In genomic region chr10:5381187-5381586, GRCh38 we compare ENCODE assay signal across 26 cellular contexts. TPM values are rescaled to one million over a fixed set of nuclear protein-coding genes. Genes with fewer than 3 reads are reported as not detected.
DNase-seq lines count a peak whose midpoint lies in the region; ATAC-seq, FAIRE-seq and TF ChIP-seq lines count a peak whose summit lies in the region.
"Had no signal": no experiment of that assay in that cellular context is flagged by ENCODE, and none has a peak within 500 bp of the region (broad histone marks: within the 10 kb centered on the region; RNA-seq: fewer than 3 reads in every experiment).

No MANE protein-coding gene starts in this region.

- no peaks in the 10 kb centered on the region for H3K9me3 ChIP-seq in HepG2 (ENCODE audit: low read length)
- H3K9me3 ChIP-seq in right lobe of liver, result no peaks in the 10 kb centered on the region
- no peaks in the 10 kb centered on the region for H3K9me3 ChIP-seq in GM12878 (replicated peaks; ENCODE audit: control insufficient read depth, insufficient read depth, low read length)
- H3K9me3 ChIP-seq in keratinocyte (ENCODE audit: control insufficient read depth, low read depth, low read length), result no peaks in the 10 kb centered on the region
- H3K9me3 ChIP-seq: MG63, Peyer's patch had no signal

- H4K20me1 ChIP-seq in HepG2 (ENCODE audit: insufficient read depth, low read length), result no peaks in the 10 kb centered on the region
- no peaks in the 10 kb centered on the region for H4K20me1 ChIP-seq in GM12878 (ENCODE audit: control insufficient read depth, insufficient read depth)
- H4K20me1 ChIP-seq in keratinocyte (ENCODE audit: control insufficient read depth, extremely low read depth, insufficient read depth, low read length), result no peaks in the 10 kb centered on the region
- H4K20me1 ChIP-seq: BLaER1 treated with 17β-estradiol and CSF1 and Interleukin-3, amounts not matched to agents 10 nM and 100 nM had no signal

- intact Hi-C loops in HepG2 (cut with micrococcal nuclease; ENCODE audit: unreplicated experiment), result loop anchor here (5.0 kb wide), 1 partner anchor 534 kb away; no protein-coding TSS in a partner anchor
- intact Hi-C loops in right lobe of liver (cut with DNase I), result no loop called here
- intact Hi-C loops in GM12878 (cut with micrococcal nuclease; ENCODE audit: unreplicated experiment), result no loop called here

- H3K79me2 ChIP-seq in HepG2 (ENCODE audit: insufficient read depth, low read length), result no peaks in the 10 kb centered on the region
- no peaks in the 10 kb centered on the region for H3K79me2 ChIP-seq in GM12878 (ENCODE audit: control insufficient read depth, insufficient read depth, low read length)
- H3K79me2 ChIP-seq in keratinocyte (ENCODE audit: control insufficient read depth, insufficient read depth, low read length), result no peaks in the 10 kb centered on the region

- H3K4me3 ChIP-seq in HepG2 (replicated peaks in 1 of 3; ENCODE audit: insufficient read depth in 1 of 3, low read depth in 2 of 3, low read length in 3 of 3) (no peak overlapping the region), right lobe of liver (no peak overlapping the region), GM12878 (no peak overlapping the region), keratinocyte (ENCODE audit: control insufficient read depth in 2 of 3, extremely low read depth in 1 of 3, insufficient read depth in 2 of 3, low read depth in 1 of 3, low read length in 3 of 3) (no peak overlapping the region)
- H3K4me3 ChIP-seq: BLaER1 treated with 17β-estradiol and CSF1 and Interleukin-3, amounts not matched to agents 10 nM and 100 nM; GM23338; MG63; Peyer's patch had no signal

- TF ChIP-seq CTCF in HepG2 (CRISPR knock-in tag; IDR thresholded peaks at IDR 0.05) (no peak), right lobe of liver (IDR thresholded peaks at IDR 0.05) (no peak), GM12878 (IDR thresholded peaks at IDR 0.05 in 2 of 3, conservative IDR thresholded peaks at IDR 0.05 in 1 of 3; ENCODE audit: control insufficient read depth in 2 of 3, extremely low read depth in 1 of 3, insufficient read depth in 1 of 3, low read depth in 3 of 3, low read length in 3 of 3) (no peak), keratinocyte (optimal IDR thresholded peaks at IDR 0.05 in 1 of 3, IDR thresholded peaks at IDR 0.05 in 1 of 3, conservative IDR thresholded peaks at IDR 0.05 in 1 of 3; ENCODE audit: extremely low read depth in 1 of 3, insufficient read depth in 2 of 3, low read length in 3 of 3) (no peak)

- SMC1A ChIA-PET in GM12878 (lab: Charles Lee; ENCODE audit: uncharacterized antibody, unreplicated experiment), result no interaction called here

- ATAC-seq in HepG2 (no peak), right lobe of liver (no peak), GM12878 (no peak), HG03139 (IDR thresholded peaks at IDR 0.05; ENCODE audit: unreplicated experiment) (no peak), HG02678 (IDR thresholded peaks at IDR 0.05; ENCODE audit: unreplicated experiment) (no peak)
- ATAC-seq: CD8-positive, alpha-beta T cell; GM23338; SK-N-SH treated with all-trans-retinoic acid at 6 μM for 48 hours had no signal

- no peak overlapping the region for H3K4me2 ChIP-seq in HepG2 (ENCODE audit: low read depth, low read length)
- H3K4me2 ChIP-seq in GM12878 (ENCODE audit: control insufficient read depth, insufficient read depth), result no peak overlapping the region
- no peak overlapping the region for H3K4me2 ChIP-seq in keratinocyte (ENCODE audit: control insufficient read depth, extremely low read depth, insufficient read depth, low read depth, low read length)
- H3K4me2 ChIP-seq: BLaER1 treated with 17β-estradiol and CSF1 and Interleukin-3, amounts not matched to agents 10 nM and 100 nM; GM23338 had no signal

- WGBS in HepG2 (ENCODE audit: low lambda C conversion rate), result 56% methylated on average over 2 of the region's 2 CpGs
- WGBS in right lobe of liver (ENCODE audit: insufficient coverage, low coverage, low lambda C conversion rate, missing lambda C conversion rate), result 64% methylated on average over 2 of the region's 2 CpGs
- WGBS in GM12878 (ENCODE audit: insufficient coverage, insufficient replicate concordance, low lambda C conversion rate, missing lambda C conversion rate), result 60% methylated on average over 1 of the region's 2 CpGs

- H3K9ac ChIP-seq in HepG2 (ENCODE audit: insufficient read depth, low read depth, low read length), result no peak overlapping the region
- H3K9ac ChIP-seq in GM12878 (ENCODE audit: control insufficient read depth, insufficient read depth, low read length), result no peak overlapping the region
- H3K9ac ChIP-seq in keratinocyte (ENCODE audit: control insufficient read depth, extremely low read depth, insufficient read depth, low read length), result no peak overlapping the region
- H3K9ac ChIP-seq: BLaER1 treated with 17β-estradiol and CSF1 and Interleukin-3, amounts not matched to agents 10 nM and 100 nM had no signal

- in situ Hi-C loops in HepG2 (cut with HindIII; ENCODE audit: extremely low pct_ligation_motif_present, low pct_unique_long_range_greater_than_20kb) (loop anchor here (10.0 to 25.0 kb wide), 2 partner anchors 396 to 544 kb away; partner anchors contain the start of gene AKR1E2), GM12878 (cut with MboI) (no loop called here)

- no peak for TF ChIP-seq RAD21 in HepG2 (CRISPR knock-in tag; IDR thresholded peaks at IDR 0.05)
- TF ChIP-seq RAD21 in GM12878 (IDR thresholded peaks at IDR 0.05; ENCODE audit: insufficient read depth, low read depth, low read length), result no peak

- TF ChIP-seq POLR2A in HepG2 (IDR thresholded peaks at IDR 0.05; ENCODE audit: insufficient read depth in 1 of 2, low read depth in 2 of 2, low read length in 2 of 2) (no peak), right lobe of liver (IDR thresholded peaks at IDR 0.05) (no peak), GM12878 (IDR thresholded peaks at IDR 0.05; ENCODE audit: low read depth, low read length) (no peak)

- H3K27ac ChIP-seq in HepG2 (ENCODE audit: extremely low read length, insufficient read depth, low read length) (no peak overlapping the region), right lobe of liver (no peak overlapping the region), GM12878 (ENCODE audit: control insufficient read depth, insufficient read depth) (no peak overlapping the region), keratinocyte (ENCODE audit: control insufficient read depth, insufficient read depth, low read length) (no peak overlapping the region)
- H3K27ac ChIP-seq: 22Rv1; BLaER1 treated with 17β-estradiol and CSF1 and Interleukin-3, amounts not matched to agents 10 nM and 100 nM; Peyer's patch had no signal

- dilution Hi-C loops in keratinocyte (cut with MboI; ENCODE audit: extremely low pct_ligation_motif_present, low sequenced_read_pairs), result no loop called here

- CTCF ChIA-PET in HepG2 (lab: Yijun Ruan, JAX; ENCODE audit: low intra/inter-chr PET ratio, low total read pairs), result no interaction called here
- CTCF ChIA-PET in GM12878 (lab: Yijun Ruan, JAX), result no interaction called here

- no peak for DNase-seq in HepG2 (ENCODE audit: low spot score)
- no peak for DNase-seq in right lobe of liver
- DNase-seq in GM12878 (ENCODE audit: low read depth, low spot score), result no peak
- DNase-seq in keratinocyte (ENCODE audit: low read depth, low spot score), result no peak
- no peak for DNase-seq in epidermal melanocyte (ENCODE audit: insufficient read length, low spot score)
- no peak for DNase-seq in CD1c-positive myeloid dendritic cell (ENCODE audit: extremely low spot score)
- DNase-seq: ACHN; CD8-positive, alpha-beta T cell; HCEC 1CT; MG63; NCI-H1048; NCI-H146; NCI-H2029; NCI-H345; NCI-H524; NCI-H82; Peyer's patch had no signal

- H3K36me3 ChIP-seq in HepG2 (replicated peaks in 1 of 2; ENCODE audit: control insufficient read depth in 1 of 2, insufficient read depth in 2 of 2, low read length in 2 of 2) (no peaks in the 10 kb centered on the region), right lobe of liver (no peaks in the 10 kb centered on the region), GM12878 (ENCODE audit: control insufficient read depth in 2 of 2, insufficient read depth in 2 of 2, low read length in 1 of 2) (no peaks in the 10 kb centered on the region), keratinocyte (ENCODE audit: control insufficient read depth in 2 of 2, extremely low read depth in 1 of 2, insufficient read depth in 2 of 2, low read length in 2 of 2) (no peaks in the 10 kb centered on the region)
- H3K36me3 ChIP-seq: BLaER1 treated with 17β-estradiol and CSF1 and Interleukin-3, amounts not matched to agents 10 nM and 100 nM; MG63; Peyer's patch had no signal

- H3K4me1 ChIP-seq in HepG2 (ENCODE audit: insufficient read depth, low read length), result 0 out of 2 replicates have a peak, but pooled peaks cover 6% of the 10 kb centered on the region
- no peaks in the 10 kb centered on the region for H3K4me1 ChIP-seq in right lobe of liver
- H3K4me1 ChIP-seq in GM12878 (ENCODE audit: control insufficient read depth, insufficient read depth, low read length), result no peaks in the 10 kb centered on the region
- no peaks in the 10 kb centered on the region for H3K4me1 ChIP-seq in keratinocyte (ENCODE audit: control insufficient read depth, extremely low read depth, insufficient read depth, low read length)
- H3K4me1 ChIP-seq: Peyer's patch had no signal

- TF ChIP-seq EP300 in HepG2 (IDR thresholded peaks at IDR 0.05; ENCODE audit: low read depth in 2 of 2, low read length in 2 of 2), result no peak
- no peak for TF ChIP-seq EP300 in HepG2 (CRISPR knock-in tag; IDR thresholded peaks at IDR 0.05; ENCODE audit: borderline replicate concordance)
- no peak for TF ChIP-seq EP300 in GM12878 (IDR thresholded peaks at IDR 0.05; ENCODE audit: borderline replicate concordance in 1 of 2, control insufficient read depth in 1 of 2, low read depth in 2 of 2, low read length in 2 of 2)

- no peaks in the 10 kb centered on the region for H3K9me1 ChIP-seq in keratinocyte (ENCODE audit: control insufficient read depth, extremely low read depth, insufficient read depth, low read length)

- POLR2A ChIA-PET in HepG2 (lab: Yijun Ruan, JAX), result no interaction called here
- POLR2A ChIA-PET in GM12878 (lab: Charles Lee), result no interaction called here

- H2AFZ ChIP-seq in HepG2 (ENCODE audit: low read length) (no peak overlapping the region), GM12878 (ENCODE audit: control insufficient read depth, low read depth, low read length) (no peak overlapping the region), keratinocyte (ENCODE audit: control insufficient read depth, low read length) (no peak overlapping the region)
- H2AFZ ChIP-seq: GM23338 had no signal

- RAD21 ChIA-PET in GM12878 (lab: Charles Lee; ENCODE audit: unreplicated experiment), result no interaction called here

- FAIRE-seq in HepG2 (lab: Jason Lieb, UNC) (peak; percentile 89), GM12878 (lab: Jason Lieb, UNC) (peak; percentile 92), keratinocyte (lab: Jason Lieb, UNC) (peak; percentile 81)

- H3K27me3 ChIP-seq in HepG2 (ENCODE audit: control insufficient read depth in 1 of 2, insufficient read depth in 2 of 2, low read length in 2 of 2), result no peaks in the 10 kb centered on the region
- no peaks in the 10 kb centered on the region for H3K27me3 ChIP-seq in right lobe of liver
- no peaks in the 10 kb centered on the region; a peak in 1 of 4 replicates for H3K27me3 ChIP-seq in GM12878 (replicated peaks in 1 of 2; ENCODE audit: control insufficient read depth in 2 of 2, insufficient read depth in 2 of 2, low read length in 1 of 2)
- H3K27me3 ChIP-seq in keratinocyte (ENCODE audit: control insufficient read depth, extremely low read depth, insufficient read depth, low read length), result peaks cover 3% of the 10 kb centered on the region
- H3K27me3 ChIP-seq: BLaER1 treated with 17β-estradiol and CSF1 and Interleukin-3, amounts not matched to agents 10 nM and 100 nM; MG63; Peyer's patch had no signal

- BruUV-seq in HepG2 (replicated peaks; lab: Mats Ljungman, UMichigan), result no TSS peak
- BruUV-seq in GM12878 (replicated peaks; lab: Mats Ljungman, UMichigan), result no TSS peak

RNA-seq across cellular contexts. Expression of gene UCN3, which starts 16.4 kb away (rescaled TPM):
- total RNA-seq in HepG2 (2016; rRNA removed; fragmentation: Illumina TruSeq; extraction: Trizol) (not detected in 2 replicates), right lobe of liver (not detected), GM12878 (2014; rRNA removed) (not detected in 2 replicates), GM12878 (2014; rRNA removed; fragmentation: Illumina TruSeq; extraction: Trizol) (not detected in 2 replicates), GM12878 (2021) (not detected in 2 replicates)
- not detected in 2 replicates for total RNA-seq in HepG2 (2016; cell fraction: cytosol; rRNA removed; fragmentation: Illumina TruSeq; extraction: Trizol; ENCODE audit: low read depth)
- total RNA-seq in HepG2 (2016; cell fraction: insoluble cytoplasmic fraction; rRNA removed; fragmentation: Illumina TruSeq; extraction: Trizol), result not detected in 2 replicates
- not detected in 2 replicates for total RNA-seq in HepG2 (2016; cell fraction: membrane; rRNA removed; fragmentation: Illumina TruSeq; extraction: Trizol)
- total RNA-seq in HepG2 (2016; cell fraction: nucleus; rRNA removed; fragmentation: Illumina TruSeq; extraction: Trizol), result not detected in 2 replicates
- polyA plus RNA-seq in HepG2 (2011; rRNA removed) (not detected in 2 replicates), GM12878 (2011; rRNA removed) (not detected in 2 replicates), GM12878 (2014; fragmentation: Illumina TruSeq; extraction: Trizol) (not detected in 2 replicates), GM12878 (2014; fragmentation: Nextera tagmentation; extraction: Ambion mirVana) (not detected), GM12878 (2014; rRNA removed) (not detected in 2 replicates), GM12878 (2016; fragmentation: Nextera tagmentation; extraction: Ambion mirVana) (not detected), keratinocyte (not detected in 3 replicates)
- 0.04 TPM in 1 of 2 replicates, not detected in the other for polyA plus RNA-seq in HepG2 (2011; cell fraction: cytosol; rRNA removed)
- not detected in 2 replicates for polyA plus RNA-seq in HepG2 (2011; cell fraction: nucleus; rRNA removed)
- 0.15 TPM in 1 of 2 replicates, not detected in the other for polyA plus RNA-seq in HepG2 (2012)
- not detected in 2 replicates for polyA plus RNA-seq in HepG2 (2016; cell fraction: cytosol; fragmentation: Illumina TruSeq; extraction: Trizol; ENCODE audit: low read depth)
- not detected in 2 replicates for polyA plus RNA-seq in HepG2 (2016; cell fraction: insoluble cytoplasmic fraction; fragmentation: Illumina TruSeq; extraction: Trizol; ENCODE audit: low read depth)
- polyA plus RNA-seq in HepG2 (2016; cell fraction: membrane; fragmentation: Illumina TruSeq; extraction: Trizol; ENCODE audit: low read depth), result not detected in 2 replicates
- polyA plus RNA-seq in HepG2 (2016; cell fraction: nucleus; fragmentation: Illumina TruSeq; extraction: Trizol; ENCODE audit: insufficient read depth, low read depth), result not detected in 2 replicates
- not detected in 2 replicates for polyA minus RNA-seq in HepG2 (2011; rRNA and poly(A)+ RNA removed; ENCODE audit: low replicate concordance)
- polyA minus RNA-seq in HepG2 (2011; cell fraction: cytosol; rRNA and poly(A)+ RNA removed), result not detected in 2 replicates
- not detected in 2 replicates for polyA minus RNA-seq in HepG2 (2011; cell fraction: nucleus; rRNA and poly(A)+ RNA removed)
- not detected in 2 replicates for total RNA-seq in GM12878 (2013; cell fraction: nucleolus; rRNA removed)
- not detected for polyA plus RNA-seq in GM12878 (2011; ENCODE audit: low read depth)
- not detected in 2 replicates for polyA plus RNA-seq in GM12878 (2011; cell fraction: cytosol; rRNA removed)
- not detected in 2 replicates for polyA plus RNA-seq in GM12878 (2011; cell fraction: nucleus; rRNA removed)
- not detected in 2 replicates for polyA plus RNA-seq in GM12878 (2012)
- polyA minus RNA-seq in GM12878 (2011; rRNA and poly(A)+ RNA removed), result not detected in 2 replicates
- not detected in 2 replicates for polyA minus RNA-seq in GM12878 (2011; cell fraction: cytosol; rRNA and poly(A)+ RNA removed)
- polyA minus RNA-seq in GM12878 (2011; cell fraction: nucleus; rRNA and poly(A)+ RNA removed), result not detected in 2 replicates
- not detected for polyA plus RNA-seq in keratinocyte (2011; ENCODE audit: low read depth)
- not detected in 2 replicates for polyA plus RNA-seq in keratinocyte (2011; cell fraction: cytosol; rRNA removed)
- not detected in 2 replicates for polyA plus RNA-seq in keratinocyte (2011; cell fraction: nucleus; rRNA removed)
- polyA plus RNA-seq in keratinocyte (2012; ENCODE audit: low replicate concordance), result not detected in 2 replicates
- polyA minus RNA-seq in keratinocyte, result not detected in 3 replicates
- not detected for polyA minus RNA-seq in keratinocyte (2011; cell fraction: cytosol; rRNA and poly(A)+ RNA removed)
- polyA minus RNA-seq in keratinocyte (2011; cell fraction: nucleus; rRNA and poly(A)+ RNA removed), result not detected in 2 replicates
- total RNA-seq: CD8-positive, alpha-beta T cell; G401; GM23338; LHCN-M2; OCI-LY7 had no signal
- polyA plus RNA-seq: GM23338 had no signal

RNA-seq across cellular contexts. Expression of gene TUBAL3, which starts 23.4 kb away (rescaled TPM):
- total RNA-seq in HepG2 (2016; rRNA removed; fragmentation: Illumina TruSeq; extraction: Trizol) (0.07 TPM in 1 of 2 replicates, not detected in the other), right lobe of liver (not detected), GM12878 (2014; rRNA removed) (not detected in 2 replicates), GM12878 (2014; rRNA removed; fragmentation: Illumina TruSeq; extraction: Trizol) (not detected in 2 replicates), GM12878 (2021) (not detected in 2 replicates)
- total RNA-seq in HepG2 (2016; cell fraction: cytosol; rRNA removed; fragmentation: Illumina TruSeq; extraction: Trizol; ENCODE audit: low read depth), result not detected in 2 replicates
- total RNA-seq in HepG2 (2016; cell fraction: insoluble cytoplasmic fraction; rRNA removed; fragmentation: Illumina TruSeq; extraction: Trizol), result 0.06 TPM in 1 of 2 replicates, not detected in the other
- not detected in 2 replicates for total RNA-seq in HepG2 (2016; cell fraction: membrane; rRNA removed; fragmentation: Illumina TruSeq; extraction: Trizol)
- total RNA-seq in HepG2 (2016; cell fraction: nucleus; rRNA removed; fragmentation: Illumina TruSeq; extraction: Trizol), result not detected in 2 replicates
- polyA plus RNA-seq in HepG2 (2011; rRNA removed) (0.26 and 0.48 TPM in 2 replicates), GM12878 (2011; rRNA removed) (0.03 TPM in 1 of 2 replicates, not detected in the other), GM12878 (2014; fragmentation: Illumina TruSeq; extraction: Trizol) (0.06 TPM in 1 of 2 replicates, not detected in the other), GM12878 (2014; fragmentation: Nextera tagmentation; extraction: Ambion mirVana) (not detected), GM12878 (2014; rRNA removed) (not detected in 2 replicates), GM12878 (2016; fragmentation: Nextera tagmentation; extraction: Ambion mirVana) (not detected), keratinocyte (1.5 to 2.6 TPM (median 2.6 TPM) in 3 replicates)
- polyA plus RNA-seq in HepG2 (2011; cell fraction: cytosol; rRNA removed), result 0.28 and 0.37 TPM in 2 replicates
- polyA plus RNA-seq in HepG2 (2011; cell fraction: nucleus; rRNA removed), result 0.24 and 0.26 TPM in 2 replicates
- 0.19 and 0.34 TPM in 2 replicates for polyA plus RNA-seq in HepG2 (2012)
- polyA plus RNA-seq in HepG2 (2016; cell fraction: cytosol; fragmentation: Illumina TruSeq; extraction: Trizol; ENCODE audit: low read depth), result not detected in 2 replicates
- not detected in 2 replicates for polyA plus RNA-seq in HepG2 (2016; cell fraction: insoluble cytoplasmic fraction; fragmentation: Illumina TruSeq; extraction: Trizol; ENCODE audit: low read depth)
- not detected in 2 replicates for polyA plus RNA-seq in HepG2 (2016; cell fraction: membrane; fragmentation: Illumina TruSeq; extraction: Trizol; ENCODE audit: low read depth)
- polyA plus RNA-seq in HepG2 (2016; cell fraction: nucleus; fragmentation: Illumina TruSeq; extraction: Trizol; ENCODE audit: insufficient read depth, low read depth), result not detected in 2 replicates
- 0.32 and 0.77 TPM in 2 replicates for polyA minus RNA-seq in HepG2 (2011; rRNA and poly(A)+ RNA removed; ENCODE audit: low replicate concordance)
- not detected in 2 replicates for polyA minus RNA-seq in HepG2 (2011; cell fraction: cytosol; rRNA and poly(A)+ RNA removed)
- polyA minus RNA-seq in HepG2 (2011; cell fraction: nucleus; rRNA and poly(A)+ RNA removed), result 0.37 TPM in 1 of 2 replicates, not detected in the other
- total RNA-seq in GM12878 (2013; cell fraction: nucleolus; rRNA removed), result not detected in 2 replicates
- not detected for polyA plus RNA-seq in GM12878 (2011; ENCODE audit: low read depth)
- polyA plus RNA-seq in GM12878 (2011; cell fraction: cytosol; rRNA removed), result 0.05 TPM in 1 of 2 replicates, not detected in the other
- polyA plus RNA-seq in GM12878 (2011; cell fraction: nucleus; rRNA removed), result not detected in 2 replicates
- polyA plus RNA-seq in GM12878 (2012), result 0.11 TPM in 1 of 2 replicates, not detected in the other
- not detected in 2 replicates for polyA minus RNA-seq in GM12878 (2011; rRNA and poly(A)+ RNA removed)
- polyA minus RNA-seq in GM12878 (2011; cell fraction: cytosol; rRNA and poly(A)+ RNA removed), result not detected in 2 replicates
- polyA minus RNA-seq in GM12878 (2011; cell fraction: nucleus; rRNA and poly(A)+ RNA removed), result not detected in 2 replicates
- not detected for polyA plus RNA-seq in keratinocyte (2011; ENCODE audit: low read depth)
- polyA plus RNA-seq in keratinocyte (2011; cell fraction: cytosol; rRNA removed), result 1.2 and 1.4 TPM in 2 replicates
- 2.1 TPM in 2 replicates for polyA plus RNA-seq in keratinocyte (2011; cell fraction: nucleus; rRNA removed)
- 0.10 and 1.9 TPM in 2 replicates for polyA plus RNA-seq in keratinocyte (2012; ENCODE audit: low replicate concordance)
- polyA minus RNA-seq in keratinocyte, result 2.8 to 2.9 TPM in 2 of 3 replicates, not detected in the other
- not detected for polyA minus RNA-seq in keratinocyte (2011; cell fraction: cytosol; rRNA and poly(A)+ RNA removed)
- 0.74 and 0.93 TPM in 2 replicates for polyA minus RNA-seq in keratinocyte (2011; cell fraction: nucleus; rRNA and poly(A)+ RNA removed)
- total RNA-seq: CD8-positive, alpha-beta T cell; G401; GM23338; LHCN-M2; OCI-LY7 had no signal
- polyA plus RNA-seq: GM23338 had no signal

RNA-seq across cellular contexts. Expression of gene NET1, which starts 31.2 kb away (rescaled TPM):
- total RNA-seq in HepG2 (2016; rRNA removed; fragmentation: Illumina TruSeq; extraction: Trizol) (65.8 and 115 TPM in 2 replicates), right lobe of liver (10 to 100 TPM; 23.0 to 64.5 (median 38.5) TPM), GM12878 (2014; rRNA removed) (17.8 and 22.2 TPM in 2 replicates), GM12878 (2014; rRNA removed; fragmentation: Illumina TruSeq; extraction: Trizol) (16.0 and 18.3 TPM in 2 replicates), GM12878 (2021) (17.3 and 18.4 TPM in 2 replicates)
- total RNA-seq in HepG2 (2016; cell fraction: cytosol; rRNA removed; fragmentation: Illumina TruSeq; extraction: Trizol; ENCODE audit: low read depth), result 13.3 and 15.2 TPM in 2 replicates
- total RNA-seq in HepG2 (2016; cell fraction: insoluble cytoplasmic fraction; rRNA removed; fragmentation: Illumina TruSeq; extraction: Trizol), result 67.1 and 111 TPM in 2 replicates
- 50.6 and 52.2 TPM in 2 replicates for total RNA-seq in HepG2 (2016; cell fraction: membrane; rRNA removed; fragmentation: Illumina TruSeq; extraction: Trizol)
- 56.7 and 60.2 TPM in 2 replicates for total RNA-seq in HepG2 (2016; cell fraction: nucleus; rRNA removed; fragmentation: Illumina TruSeq; extraction: Trizol)
- polyA plus RNA-seq in HepG2 (2011; rRNA removed) (37.8 and 48.1 TPM in 2 replicates), GM12878 (2011; rRNA removed) (18.5 and 22.2 TPM in 2 replicates), GM12878 (2014; fragmentation: Illumina TruSeq; extraction: Trizol) (21.2 and 23.9 TPM in 2 replicates), GM12878 (2014; fragmentation: Nextera tagmentation; extraction: Ambion mirVana) (1 to 10 TPM; 6.5 to 8.9 TPM), GM12878 (2014; rRNA removed) (14.1 TPM in 2 replicates), GM12878 (2016; fragmentation: Nextera tagmentation; extraction: Ambion mirVana) (10 to 100 TPM; 21.9 to 22.7 TPM), keratinocyte (129 to 233 TPM (median 214 TPM) in 3 replicates)
- polyA plus RNA-seq in HepG2 (2011; cell fraction: cytosol; rRNA removed), result 26.5 and 28.7 TPM in 2 replicates
- polyA plus RNA-seq in HepG2 (2011; cell fraction: nucleus; rRNA removed), result 19.8 and 22.7 TPM in 2 replicates
- 43.1 and 50.0 TPM in 2 replicates for polyA plus RNA-seq in HepG2 (2012)
- 5.0 and 5.8 TPM in 2 replicates for polyA plus RNA-seq in HepG2 (2016; cell fraction: cytosol; fragmentation: Illumina TruSeq; extraction: Trizol; ENCODE audit: low read depth)
- 98.1 and 103 TPM in 2 replicates for polyA plus RNA-seq in HepG2 (2016; cell fraction: insoluble cytoplasmic fraction; fragmentation: Illumina TruSeq; extraction: Trizol; ENCODE audit: low read depth)
- polyA plus RNA-seq in HepG2 (2016; cell fraction: membrane; fragmentation: Illumina TruSeq; extraction: Trizol; ENCODE audit: low read depth), result 21.4 and 21.5 TPM in 2 replicates
- 56.7 and 57.9 TPM in 2 replicates for polyA plus RNA-seq in HepG2 (2016; cell fraction: nucleus; fragmentation: Illumina TruSeq; extraction: Trizol; ENCODE audit: insufficient read depth, low read depth)
- 47.1 and 69.7 TPM in 2 replicates for polyA minus RNA-seq in HepG2 (2011; rRNA and poly(A)+ RNA removed; ENCODE audit: low replicate concordance)
- 79.5 and 93.0 TPM in 2 replicates for polyA minus RNA-seq in HepG2 (2011; cell fraction: cytosol; rRNA and poly(A)+ RNA removed)
- polyA minus RNA-seq in HepG2 (2011; cell fraction: nucleus; rRNA and poly(A)+ RNA removed), result 103 and 134 TPM in 2 replicates
- total RNA-seq in GM12878 (2013; cell fraction: nucleolus; rRNA removed), result 5.6 and 6.1 TPM in 2 replicates
- polyA plus RNA-seq in GM12878 (2011; ENCODE audit: low read depth), result 8.2 TPM
- polyA plus RNA-seq in GM12878 (2011; cell fraction: cytosol; rRNA removed), result 14.3 and 14.4 TPM in 2 replicates
- polyA plus RNA-seq in GM12878 (2011; cell fraction: nucleus; rRNA removed), result 10.2 and 10.4 TPM in 2 replicates
- 9.8 and 10.4 TPM in 2 replicates for polyA plus RNA-seq in GM12878 (2012)
- polyA minus RNA-seq in GM12878 (2011; rRNA and poly(A)+ RNA removed), result 23.5 and 24.7 TPM in 2 replicates
- 11.5 and 19.4 TPM in 2 replicates for polyA minus RNA-seq in GM12878 (2011; cell fraction: cytosol; rRNA and poly(A)+ RNA removed)
- 7.7 and 13.4 TPM in 2 replicates for polyA minus RNA-seq in GM12878 (2011; cell fraction: nucleus; rRNA and poly(A)+ RNA removed)
- 36.9 TPM for polyA plus RNA-seq in keratinocyte (2011; ENCODE audit: low read depth)
- polyA plus RNA-seq in keratinocyte (2011; cell fraction: cytosol; rRNA removed), result 93.0 and 144 TPM in 2 replicates
- 96.8 and 100 TPM in 2 replicates for polyA plus RNA-seq in keratinocyte (2011; cell fraction: nucleus; rRNA removed)
- polyA plus RNA-seq in keratinocyte (2012; ENCODE audit: low replicate concordance), result 50.5 and 127 TPM in 2 replicates
- polyA minus RNA-seq in keratinocyte, result 148 to 294 TPM (median 162 TPM) in 3 replicates
- 227 TPM for polyA minus RNA-seq in keratinocyte (2011; cell fraction: cytosol; rRNA and poly(A)+ RNA removed)
- polyA minus RNA-seq in keratinocyte (2011; cell fraction: nucleus; rRNA and poly(A)+ RNA removed), result 90.2 and 144 TPM in 2 replicates
